ENCODE assay signal across 8 cellular contexts in the genomic region with DNA sequence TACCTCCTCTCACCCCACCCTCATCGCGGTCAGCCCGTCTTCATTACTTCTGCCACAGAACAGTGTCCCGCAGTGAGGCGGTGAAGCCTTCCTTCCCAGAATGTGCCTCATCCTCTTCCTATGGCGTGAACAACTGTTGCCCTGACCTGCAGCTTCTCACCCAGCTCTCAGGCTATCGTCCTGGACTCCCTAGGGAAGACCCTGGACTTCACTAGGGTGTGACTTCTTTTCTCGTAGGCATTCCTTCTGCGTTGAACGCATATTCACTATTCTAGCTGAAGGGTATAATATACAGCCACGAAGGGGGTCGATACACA. TPM values are rescaled to one million over a fixed set of nuclear protein-coding genes. Genes with fewer than 3 reads are reported as not detected.
DNase-seq lines count a peak whose midpoint lies in the region; ATAC-seq and TF ChIP-seq lines count a peak whose summit lies in the region.

No MANE protein-coding gene starts in this region.

- H3K4me2 ChIP-seq in mesendoderm (ENCODE audit: low read length), result peak overlapping the region; percentile 79

- H3K4me3 ChIP-seq in heart left ventricle (peak overlapping the region in 11 of 12 donors; percentile 72 to 96 (median 79)), brain microvascular endothelial cell (ENCODE audit: low read depth, low read length) (peak overlapping the region; percentile 90), mesendoderm (ENCODE audit: low read length) (peak overlapping the region; percentile 20), uterus (peak overlapping the region; percentile 76 to 87)

- H3K23ac ChIP-seq in mesendoderm (ENCODE audit: low read length), result peak overlapping the region; percentile 3

- 18 to 20% (median 20%) methylated on average over 12 of the region's 12 CpGs for WGBS in heart left ventricle, 4 donors
- no CpG with 5 or more reads among the region's 12 CpGs for WGBS in mesendoderm (ENCODE audit: extremely low coverage, insufficient coverage, low lambda C conversion rate)

- H2BK5ac ChIP-seq in mesendoderm (ENCODE audit: low read length), result no peak overlapping the region

- H3K27me3 ChIP-seq in heart left ventricle (no peaks in the 10 kb centered on the region), brain microvascular endothelial cell (replicated peaks) (no peaks in the 10 kb centered on the region), mesendoderm (ENCODE audit: insufficient read depth, low read length, poor library complexity) (no peaks in the 10 kb centered on the region), uterus (no peaks in the 10 kb centered on the region)

- DNase-seq in heart left ventricle (no peak), Right ventricle myocardium inferior (ENCODE audit: missing footprints) (no peak), brain microvascular endothelial cell (no peak), mesendoderm (no peak), uterus (no peak), HK-2 (ENCODE audit: unreplicated experiment) (no peak), A172 (ENCODE audit: low spot score) (no peak)

- TF ChIP-seq CTCF in heart left ventricle (IDR thresholded peaks at IDR 0.05) (peak in 1 of 12 donors; percentile 5), brain microvascular endothelial cell (IDR thresholded peaks at IDR 0.05; ENCODE audit: low read depth, low read length, missing control alignments) (no peak), uterus (IDR thresholded peaks at IDR 0.05) (no peak)

- H4K8ac ChIP-seq in mesendoderm (ENCODE audit: low read depth, low read length), result no peak overlapping the region

- peak overlapping the region; percentile 92 for H3K56ac ChIP-seq in mesendoderm (ENCODE audit: low read length)

- ATAC-seq in heart left ventricle (no peak), Right ventricle myocardium inferior (no peak), GM19351 (IDR thresholded peaks at IDR 0.05; ENCODE audit: unreplicated experiment) (no peak)

- peak overlapping the region in 11 of 12 donors; percentile 90 to 98 (median 97) for H3K27ac ChIP-seq in heart left ventricle
- H3K27ac ChIP-seq in brain microvascular endothelial cell, result peak overlapping the region; percentile 17
- H3K27ac ChIP-seq in mesendoderm (ENCODE audit: low read depth, low read length), result no peak overlapping the region
- peak overlapping the region; percentile 94 to 98 for H3K27ac ChIP-seq in uterus

- no peak overlapping the region for H3K18ac ChIP-seq in mesendoderm (ENCODE audit: low read length)

- intact Hi-C loops in heart left ventricle (cut with DNase I) (loop anchor here in 5 of 10 donors (1.0 to 10.0 kb wide), 6 partner anchors 16 to 462 kb away; a partner anchor contains a TSS), Right ventricle myocardium inferior (cut with DNase I) (loop anchor here (1.0 to 10.0 kb wide), 2 partner anchors 89 to 222 kb away; a partner anchor contains a TSS), uterus (cut with DNase I; ENCODE audit: low total_unique reads) (loop anchor here (10.0 kb wide), 1 partner anchor 92 kb away; no protein-coding TSS in a partner anchor)

- H2AK5ac ChIP-seq in mesendoderm (ENCODE audit: low read length), result no peak overlapping the region

- H3K4ac ChIP-seq in mesendoderm (ENCODE audit: low read depth, low read length), result no peak overlapping the region

- H3K9me3 ChIP-seq in heart left ventricle, result no peaks in the 10 kb centered on the region
- no peaks in the 10 kb centered on the region for H3K9me3 ChIP-seq in uterus

- H3K36me3 ChIP-seq in heart left ventricle (peaks cover 0 to 26% (median 13%) of the 10 kb centered on the region in 9 donors), brain microvascular endothelial cell (replicated peaks) (peaks cover 8% of the 10 kb centered on the region), mesendoderm (ENCODE audit: control insufficient read depth, insufficient read depth, low read length) (no peaks in the 10 kb centered on the region), uterus (no peaks in the 10 kb centered on the region)

- peaks cover 2% of the 10 kb centered on the region for H3K79me2 ChIP-seq in mesendoderm (ENCODE audit: control insufficient read depth, insufficient read depth, low read length)

- H2BK120ac ChIP-seq in mesendoderm (ENCODE audit: low read depth, low read length), result no peak overlapping the region

- peak overlapping the region; percentile 85 for H3K9ac ChIP-seq in mesendoderm (ENCODE audit: low read length)

- in situ Hi-C loops in brain microvascular endothelial cell (cut with HindIII; ENCODE audit: low pct_ligation_motif_present, low sequenced_read_pairs), result loop anchor here (25.0 kb wide), 1 partner anchor 219 kb away; a partner anchor contains a TSS

- peaks cover 17% of the 10 kb centered on the region for H3K79me1 ChIP-seq in mesendoderm (ENCODE audit: low read length)

- no peak overlapping the region for H4K5ac ChIP-seq in mesendoderm (ENCODE audit: low read length)

- peaks cover 0 to 49% (median 32%) of the 10 kb centered on the region in 12 donors for H3K4me1 ChIP-seq in heart left ventricle
- peaks cover 4% of the 10 kb centered on the region for H3K4me1 ChIP-seq in mesendoderm (ENCODE audit: control insufficient read depth, low read depth, low read length)
- H3K4me1 ChIP-seq in uterus, result peaks cover 0 to 6% of the 10 kb centered on the region in 2 donors

- no peak overlapping the region for H2BK15ac ChIP-seq in mesendoderm (replicated peaks; ENCODE audit: low read depth)

- no peak for TF ChIP-seq POLR2A in heart left ventricle (IDR thresholded peaks at IDR 0.05)
- no peak for TF ChIP-seq POLR2A in uterus (IDR thresholded peaks at IDR 0.05)

RNA-seq across cellular contexts. Expression of a gene that starts 1.0 kb away (rescaled TPM):
- total RNA-seq in heart left ventricle (10 to 100 TPM; 11.4 to 19.1 (median 14.2) TPM), Right ventricle myocardium inferior (16.9 TPM), uterus (10 to 100 TPM in 1 of 4 donors, 1 to 10 TPM in 2, not detected in 1; 2.0 to 24.2 (median 3.2) TPM)
- polyA plus RNA-seq in heart left ventricle, result 10 to 100 TPM; 12.0 to 24.3 TPM
- 4.8 TPM for polyA plus RNA-seq in mesendoderm (2013, experiment 1 of 2)
- polyA plus RNA-seq in mesendoderm (2013, experiment 2 of 2), result 4.8 TPM
- 0.81 and 1.4 TPM in 2 replicates for total RNA-seq in A172 (2014; rRNA removed; shearing (Covaris generic))

RNA-seq across cellular contexts. Expression of a gene that starts 6.3 kb away (rescaled TPM):
- total RNA-seq in heart left ventricle, result 10 to 100 TPM; 11.0 to 34.7 (median 16.5) TPM
- 10 to 100 TPM; 30.6 to 33.9 TPM for polyA plus RNA-seq in heart left ventricle
- 16.9 TPM for total RNA-seq in Right ventricle myocardium inferior
- 1.8 TPM for polyA plus RNA-seq in mesendoderm (2013, experiment 1 of 2)
- 1.8 TPM for polyA plus RNA-seq in mesendoderm (2013, experiment 2 of 2)
- 10 to 100 TPM in 3 of 4 donors, 1 to 10 TPM in 1; 5.4 to 20.4 (median 14.6) TPM for total RNA-seq in uterus
- total RNA-seq in A172 (2014; rRNA removed; shearing (Covaris generic)), result 20.0 and 23.7 TPM in 2 replicates

RNA-seq across cellular contexts. Expression of a gene that starts 7.1 kb away (rescaled TPM):
- total RNA-seq in heart left ventricle, result 10 to 100 TPM; 11.2 to 15.4 (median 12.9) TPM
- 10 to 100 TPM in 1 of 2 donors, 1 to 10 TPM in 1; 10.0 to 16.7 TPM for polyA plus RNA-seq in heart left ventricle
- total RNA-seq in Right ventricle myocardium inferior, result 14.8 TPM
- polyA plus RNA-seq in mesendoderm (2013, experiment 1 of 2), result 13.5 TPM
- polyA plus RNA-seq in mesendoderm (2013, experiment 2 of 2), result 13.7 TPM
- 10 to 100 TPM in 1 of 4 donors, 1 to 10 TPM in 1, under 1 TPM in 2; 0.26 to 19.3 (median 2.4) TPM for total RNA-seq in uterus
- total RNA-seq in A172 (2014; rRNA removed; shearing (Covaris generic)), result 11.5 and 11.7 TPM in 2 replicates

RNA-seq across cellular contexts. Expression of a gene that starts 17.9 kb away (rescaled TPM):
- total RNA-seq in heart left ventricle (10 to 100 TPM in 4 of 9 donors, 1 to 10 TPM in 5; 6.7 to 15.8 (median 9.2) TPM), Right ventricle myocardium inferior (11.1 TPM), uterus (1 to 10 TPM; 4.1 to 9.6 (median 7.4) TPM)
- 10 to 100 TPM in 1 of 2 donors, 1 to 10 TPM in 1; 8.5 to 10.4 TPM for polyA plus RNA-seq in heart left ventricle
- 3.9 TPM for polyA plus RNA-seq in mesendoderm (2013, experiment 1 of 2)
- polyA plus RNA-seq in mesendoderm (2013, experiment 2 of 2), result 4.4 TPM
- 0.62 and 6.5 TPM in 2 replicates for total RNA-seq in A172 (2014; rRNA removed; shearing (Covaris generic))

RNA-seq across cellular contexts. Expression of a gene that starts 25.8 kb away (rescaled TPM):
- total RNA-seq in heart left ventricle (10 to 100 TPM in 4 of 9 donors, 1 to 10 TPM in 5; 5.4 to 13.9 (median 9.8) TPM), Right ventricle myocardium inferior (13.1 TPM), uterus (10 to 100 TPM in 1 of 4 donors, 1 to 10 TPM in 1, not detected in 2; 4.4 to 21.9 TPM)
- 10 to 100 TPM in 1 of 2 donors, 1 to 10 TPM in 1; 7.9 to 10.9 TPM for polyA plus RNA-seq in heart left ventricle
- polyA plus RNA-seq in mesendoderm (2013, experiment 1 of 2), result 13.5 TPM
- polyA plus RNA-seq in mesendoderm (2013, experiment 2 of 2), result 13.6 TPM
- 7.9 and 16.6 TPM in 2 replicates for total RNA-seq in A172 (2014; rRNA removed; shearing (Covaris generic))

Comparison
In these comparisons a context has a peak if more than half of its experiments do, and no peak if none do; other contexts are left out.
1. H3K4me3 ChIP-seq: peak in every context shown above with its lines; median percentile 90 in brain microvascular endothelial cell; 82 in uterus; 79 in heart left ventricle; 20 in mesendoderm.